Comparison of ENCODE assay signal across 17 cellular contexts in genomic region chrX:31555506-31555905, GRCh38.
"Had no signal": no experiment of that assay in that cellular context is flagged by ENCODE, and none has a peak within 500 bp of the region (broad histone marks: within the 10 kb centered on the region; RNA-seq: fewer than 3 reads in every experiment).

No MANE protein-coding gene starts in this region.

- H3K4me3 ChIP-seq: testis, upper lobe of right lung had no signal

- H3K4me1 ChIP-seq: testis, upper lobe of right lung had no signal

- H3K9me3 Mint-ChIP-seq: activated naive CD8-positive, alpha-beta T cell treated with anti-CD3 and anti-CD28 coated beads, Interleukin-2, amount 10 ng/mL, durations not matched to agents 7 days and 5 days had no signal

- H3K27me3 ChIP-seq: testis, upper lobe of right lung had no signal

- DNase-seq: activated CD4-positive, alpha-beta T cell treated with anti-CD3 and anti-CD28 coated beads, Interleukin-2, amount 50 U/mL, for 48 hours; activated naive CD8-positive, alpha-beta T cell treated with anti-CD3 and anti-CD28 coated beads, Interleukin-2, amount 10 ng/mL, durations not matched to agents 7 days and 5 days; activated T-cell treated with anti-CD3 and anti-CD28 coated beads, Interleukin-2, amount 50 U/mL, for 72 hours; aorta; central memory CD4-positive, alpha-beta T cell; cortex of kidney; effector CD8-positive, alpha-beta T cell; immature natural killer cell; left cardiac atrium; stimulated activated CD4-positive, alpha-beta T cell treated with anti-CD3 and anti-CD28 coated beads, Interleukin-15, amount 100 ng/mL, for 24 hours; stimulated activated CD4-positive, alpha-beta T cell treated with anti-CD3 and anti-CD28 coated beads, Interleukin-4, amount 100 ng/mL, for 4 hours; stimulated activated naive CD8-positive, alpha-beta T cell treated with anti-CD3 and anti-CD28 coated beads, Interleukin-15, amount 100 ng/mL, for 72 hours; T-helper 2 cell; testis; upper lobe of right lung had no signal

- H3K27me3 Mint-ChIP-seq: activated naive CD8-positive, alpha-beta T cell treated with anti-CD3 and anti-CD28 coated beads, Interleukin-2, amount 10 ng/mL, durations not matched to agents 7 days and 5 days; stimulated activated naive CD8-positive, alpha-beta T cell treated with anti-CD3 and anti-CD28 coated beads, Interleukin-15, amount 100 ng/mL, for 72 hours had no signal

- H3K4me1 Mint-ChIP-seq: activated naive CD8-positive, alpha-beta T cell treated with anti-CD3 and anti-CD28 coated beads, Interleukin-2, amount 10 ng/mL, durations not matched to agents 7 days and 5 days; immature natural killer cell; nephron; stimulated activated naive CD8-positive, alpha-beta T cell treated with anti-CD3 and anti-CD28 coated beads, Interleukin-15, amount 100 ng/mL, for 72 hours had no signal

- H3K27ac Mint-ChIP-seq: activated naive CD8-positive, alpha-beta T cell treated with anti-CD3 and anti-CD28 coated beads, Interleukin-2, amount 10 ng/mL, durations not matched to agents 7 days and 5 days; activated T-cell treated with anti-CD3 and anti-CD28 coated beads, Interleukin-2, amount 50 U/mL, for 72 hours; immature natural killer cell; nephron; stimulated activated naive CD8-positive, alpha-beta T cell treated with anti-CD3 and anti-CD28 coated beads, Interleukin-15, amount 100 ng/mL, for 72 hours had no signal

- H3K4me3 Mint-ChIP-seq: activated naive CD8-positive, alpha-beta T cell treated with anti-CD3 and anti-CD28 coated beads, Interleukin-2, amount 10 ng/mL, durations not matched to agents 7 days and 5 days; activated T-cell treated with anti-CD3 and anti-CD28 coated beads, Interleukin-2, amount 50 U/mL, for 72 hours; immature natural killer cell; nephron; stimulated activated naive CD8-positive, alpha-beta T cell treated with anti-CD3 and anti-CD28 coated beads, Interleukin-15, amount 100 ng/mL, for 72 hours had no signal

- H3K27ac ChIP-seq: testis, upper lobe of right lung had no signal

- ATAC-seq: activated CD4-positive, CD25-positive, alpha-beta regulatory T cell treated with anti-CD3 and anti-CD28 coated beads, Interleukin-2, amount 50 U/mL, for 24 hours; activated T-cell treated with anti-CD3 and anti-CD28 coated beads, Interleukin-2, amount 50 U/mL, for 72 hours; stimulated activated naive CD8-positive, alpha-beta T cell treated with anti-CD3 and anti-CD28 coated beads, Interleukin-15, amount 100 ng/mL, for 72 hours; upper lobe of right lung had no signal

- H3K36me3 Mint-ChIP-seq: activated naive CD8-positive, alpha-beta T cell treated with anti-CD3 and anti-CD28 coated beads, Interleukin-2, amount 10 ng/mL, durations not matched to agents 7 days and 5 days; immature natural killer cell had no signal

- H3K9me3 ChIP-seq: testis, upper lobe of right lung had no signal

- H3K36me3 ChIP-seq: upper lobe of right lung had no signal
